Comparison of ENCODE assay signal across 18 cellular contexts in genomic region chr2:3635171-3636008, GRCh38. TPM values are rescaled to one million over a fixed set of nuclear protein-coding genes. Genes with fewer than 3 reads are reported as not detected.
A peak's percentile ranks its signal among the peaks of the same experiment; 100 is the strongest.
DNase-seq lines count a peak whose midpoint lies in the region; ATAC-seq, FAIRE-seq and TF ChIP-seq lines count a peak whose summit lies in the region.
"Had no signal": no experiment of that assay in that cellular context is flagged by ENCODE, and none has a peak within 500 bp of the region (broad histone marks: within the 10 kb centered on the region; RNA-seq: fewer than 3 reads in every experiment).

No MANE protein-coding gene starts in this region.

- H4K20me1 ChIP-seq in astrocyte (ENCODE audit: insufficient read depth, low read length) = no peaks in the 10 kb centered on the region
- no peaks in the 10 kb centered on the region for H4K20me1 ChIP-seq in MM.1S (ENCODE audit: insufficient read depth, low read length)

- no peak overlapping the region for H4K91ac ChIP-seq in neuronal stem cell (ENCODE audit: low read depth, low read length, poor library complexity)

- no CpG with 5 or more reads among the region's 29 CpGs for WGBS in neuronal stem cell (ENCODE audit: extremely low coverage in 2 of 2, insufficient read length in 2 of 2, insufficient replicate concordance in 1 of 2), 2 donors

- H3K27me3 Mint-ChIP-seq in natural killer cell (ENCODE audit: low read depth in 2 of 2) (peaks cover 0 to 2% of the 10 kb centered on the region in 2 donors), astrocyte (ENCODE audit: low read depth, unreplicated experiment) (peaks cover 40% of the 10 kb centered on the region)
- H3K27me3 Mint-ChIP-seq in natural killer cell treated with Interleukin-12 subunit alpha and Interleukin-12 subunit beta and Interleukin-15 and Interleukin-18, amount 100 ng/mL, for 72 hours = no peaks in the 10 kb centered on the region

- H3K9me3 Mint-ChIP-seq in natural killer cell (no peaks in the 10 kb centered on the region), astrocyte (ENCODE audit: unreplicated experiment) (peaks cover 3% of the 10 kb centered on the region)
- H3K9me3 Mint-ChIP-seq in natural killer cell treated with Interleukin-12 subunit alpha and Interleukin-12 subunit beta and Interleukin-15 and Interleukin-18, amount 100 ng/mL, for 72 hours = no peaks in the 10 kb centered on the region

- H3K4me3 ChIP-seq in astrocyte (ENCODE audit: insufficient read depth, low read depth, low read length) (no peak overlapping the region), neuronal stem cell (ENCODE audit: low read length in 2 of 2) (no peak overlapping the region), brain microvascular endothelial cell (ENCODE audit: low read depth, low read length) (no peak overlapping the region), MM.1S (ENCODE audit: low read length) (no peak overlapping the region)
- H3K4me3 ChIP-seq: hepatocyte, PC-9 had no signal

- H3K36me3 ChIP-seq in astrocyte (ENCODE audit: insufficient read depth, low read length) = no peaks in the 10 kb centered on the region
- peaks cover 0 to 2% of the 10 kb centered on the region in 2 donors for H3K36me3 ChIP-seq in neuronal stem cell (replicated peaks in 1 of 2; ENCODE audit: control insufficient read depth in 2 of 2, insufficient read depth in 2 of 2, low read length in 2 of 2)
- no peaks in the 10 kb centered on the region for H3K36me3 ChIP-seq in brain microvascular endothelial cell (replicated peaks)
- H3K36me3 ChIP-seq in MM.1S (replicated peaks; ENCODE audit: insufficient read depth, low read length) = no peaks in the 10 kb centered on the region

- no peak overlapping the region for H3K23ac ChIP-seq in neuronal stem cell (ENCODE audit: low read depth, low read length, poor library complexity)

- in situ Hi-C loops in brain microvascular endothelial cell (cut with HindIII; ENCODE audit: low pct_ligation_motif_present, low sequenced_read_pairs) = no loop called here

- no peaks in the 10 kb centered on the region for H3K9me3 ChIP-seq in astrocyte (ENCODE audit: insufficient read depth, low read depth, low read length)
- H3K9me3 ChIP-seq in neuronal stem cell (replicated peaks in 1 of 2; ENCODE audit: control insufficient read depth in 2 of 2, insufficient read depth in 1 of 2, low read depth in 1 of 2, low read length in 2 of 2) = no peaks in the 10 kb centered on the region
- no peaks in the 10 kb centered on the region for H3K9me3 ChIP-seq in MM.1S (replicated peaks; ENCODE audit: insufficient read depth, low read length)
- H3K9me3 ChIP-seq: BE2C had no signal

- H2BK120ac ChIP-seq in neuronal stem cell (ENCODE audit: low read depth, low read length) = no peak overlapping the region

- H3K9ac ChIP-seq in astrocyte (ENCODE audit: low read length) (no peak overlapping the region), neuronal stem cell (ENCODE audit: low read depth, low read length, poor library complexity) (peak overlapping the region; percentile 30), MM.1S (ENCODE audit: low read length) (no peak overlapping the region)

- no peak overlapping the region for H3K27ac Mint-ChIP-seq in natural killer cell
- no peak overlapping the region for H3K27ac Mint-ChIP-seq in natural killer cell treated with Interleukin-12 subunit alpha and Interleukin-12 subunit beta and Interleukin-15 and Interleukin-18, amount 100 ng/mL, for 72 hours
- H3K27ac Mint-ChIP-seq in astrocyte (ENCODE audit: unreplicated experiment) = peak overlapping the region; percentile 23
- H3K27ac Mint-ChIP-seq: naive B cell had no signal

- H3K9me2 ChIP-seq in MM.1S (replicated peaks; ENCODE audit: insufficient read depth, low read length) = no peaks in the 10 kb centered on the region

- H3K79me1 ChIP-seq in neuronal stem cell (ENCODE audit: low read depth, low read length) = no peaks in the 10 kb centered on the region

- H3K14ac ChIP-seq in neuronal stem cell (ENCODE audit: low read length) = peak overlapping the region; percentile 58

- no peak overlapping the region for H2BK5ac ChIP-seq in neuronal stem cell (ENCODE audit: low read length)

- FAIRE-seq in astrocyte (lab: Jason Lieb, UNC) = no peak

- ATAC-seq in natural killer cell = no peak
- no peak for ATAC-seq in natural killer cell treated with Interleukin-12 subunit alpha and Interleukin-12 subunit beta and Interleukin-15 and Interleukin-18, amount 100 ng/mL, for 72 hours
- ATAC-seq: HCT116 had no signal

- H3K36me3 Mint-ChIP-seq in natural killer cell = no peaks in the 10 kb centered on the region
- H3K36me3 Mint-ChIP-seq in natural killer cell treated with Interleukin-12 subunit alpha and Interleukin-12 subunit beta and Interleukin-15 and Interleukin-18, amount 100 ng/mL, for 72 hours = no peaks in the 10 kb centered on the region
- no peaks in the 10 kb centered on the region for H3K36me3 Mint-ChIP-seq in astrocyte (ENCODE audit: low read depth, unreplicated experiment)
- H3K36me3 Mint-ChIP-seq: naive B cell had no signal

- H2BK15ac ChIP-seq in neuronal stem cell (ENCODE audit: low read length) = no peak overlapping the region

- no peak overlapping the region for H4K8ac ChIP-seq in neuronal stem cell (ENCODE audit: low read depth, low read length)

- H3K4me3 Mint-ChIP-seq in natural killer cell = no peak overlapping the region
- H3K4me3 Mint-ChIP-seq in natural killer cell treated with Interleukin-12 subunit alpha and Interleukin-12 subunit beta and Interleukin-15 and Interleukin-18, amount 100 ng/mL, for 72 hours = no peak overlapping the region
- H3K4me3 Mint-ChIP-seq in astrocyte (ENCODE audit: unreplicated experiment) = no peak overlapping the region

- H3K4ac ChIP-seq in neuronal stem cell (ENCODE audit: low read length) = no peak overlapping the region

- no peaks in the 10 kb centered on the region for H3K4me1 ChIP-seq in astrocyte (ENCODE audit: insufficient read depth, low read length)
- H3K4me1 ChIP-seq in neuronal stem cell (ENCODE audit: control insufficient read depth in 2 of 2, insufficient read depth in 1 of 2, low read depth in 1 of 2, low read length in 2 of 2) = no peaks in the 10 kb centered on the region
- no peaks in the 10 kb centered on the region for H3K4me1 ChIP-seq in MM.1S (ENCODE audit: low read length)

- no peaks in the 10 kb centered on the region for H3F3A ChIP-seq in MM.1S (ENCODE audit: insufficient read depth, low read length)

- no peak overlapping the region for H3K4me2 ChIP-seq in astrocyte (ENCODE audit: low read length)
- no peak overlapping the region for H3K4me2 ChIP-seq in neuronal stem cell (ENCODE audit: insufficient read depth, low read length, poor library complexity, severe bottlenecking)
- H3K4me2 ChIP-seq in MM.1S (ENCODE audit: low read depth, low read length) = no peak overlapping the region
- H3K4me2 ChIP-seq: hepatocyte, PC-9 had no signal

- TF ChIP-seq CTCF in natural killer cell (IDR thresholded peaks at IDR 0.05) = no peak
- no peak for TF ChIP-seq CTCF in astrocyte (IDR thresholded peaks at IDR 0.05; ENCODE audit: insufficient read depth, low read depth, low read length)
- no peak for TF ChIP-seq CTCF in brain microvascular endothelial cell (IDR thresholded peaks at IDR 0.05; ENCODE audit: low read depth, low read length, missing control alignments)
- no peak for TF ChIP-seq CTCF in MM.1S (IDR thresholded peaks at IDR 0.05; ENCODE audit: low read length)

- no peaks in the 10 kb centered on the region for H3K79me2 ChIP-seq in astrocyte (ENCODE audit: insufficient read depth, low read length)
- no peaks in the 10 kb centered on the region for H3K79me2 ChIP-seq in MM.1S (ENCODE audit: low read length)
- H3K79me2 ChIP-seq: hepatocyte had no signal

- intact Hi-C loops in natural killer cell (cut with micrococcal nuclease) = no loop called here

- TF ChIP-seq POLR2A in erythroblast (IDR thresholded peaks at IDR 0.05; ENCODE audit: low read length) = no peak

- H3K4me1 Mint-ChIP-seq in natural killer cell (no peaks in the 10 kb centered on the region), astrocyte (ENCODE audit: low read depth, unreplicated experiment) (no peaks in the 10 kb centered on the region)
- H3K4me1 Mint-ChIP-seq in natural killer cell treated with Interleukin-12 subunit alpha and Interleukin-12 subunit beta and Interleukin-15 and Interleukin-18, amount 100 ng/mL, for 72 hours (ENCODE audit: low read depth in 2 of 2) = no peaks in the 10 kb centered on the region

- no peak overlapping the region for H2AK5ac ChIP-seq in neuronal stem cell (ENCODE audit: low read depth, low read length)

- H2BK12ac ChIP-seq in neuronal stem cell (ENCODE audit: low read length) = no peak overlapping the region

- peak overlapping the region; percentile 25 for H3K18ac ChIP-seq in neuronal stem cell (ENCODE audit: low read length)

- H3K27me3 ChIP-seq in astrocyte (ENCODE audit: insufficient read depth, low read length) (no peaks in the 10 kb centered on the region), neuronal stem cell (ENCODE audit: control insufficient read depth in 3 of 3, insufficient read depth in 3 of 3, low read depth in 1 of 3, low read length in 3 of 3) (peaks cover 0 to 16% (median 0%) of the 10 kb centered on the region in 3 experiments), brain microvascular endothelial cell (replicated peaks) (no peaks in the 10 kb centered on the region), MM.1S (replicated peaks; ENCODE audit: insufficient read depth, low read length) (no peaks in the 10 kb centered on the region)
- H3K27me3 ChIP-seq: BE2C, hepatocyte had no signal

- H3K27ac ChIP-seq in astrocyte (ENCODE audit: low read depth, low read length) (no peak overlapping the region), neuronal stem cell (replicated peaks; ENCODE audit: low read length) (no peak overlapping the region), brain microvascular endothelial cell (no peak overlapping the region), MM.1S (ENCODE audit: low read length) (no peak overlapping the region)
- H3K27ac ChIP-seq: hepatocyte, PC-9 had no signal

- peak; percentile 7 for DNase-seq in natural killer cell
- DNase-seq in natural killer cell treated with Interleukin-12 subunit alpha and Interleukin-12 subunit beta and Interleukin-15 and Interleukin-18, amount 100 ng/mL, for 72 hours (ENCODE audit: low spot score) = no peak
- no peak for DNase-seq in astrocyte (ENCODE audit: low read depth)
- DNase-seq in neuronal stem cell (ENCODE audit: low spot score) = no peak
- DNase-seq in brain microvascular endothelial cell = no peak
- no peak for DNase-seq in stimulated activated CD4-positive, alpha-beta T cell treated with anti-CD3 and anti-CD28 coated beads, Interleukin-1b, Interleukin-23, amount 100 ng/mL, for 48 hours
- no peak for DNase-seq in MM.1S
- no peak for DNase-seq in erythroblast (lab: John Stamatoyannopoulos, UW)
- DNase-seq: activated CD8-positive, alpha-beta memory T cell treated with anti-CD3 and anti-CD28 coated beads, Interleukin-2, amount 50 U/mL, for 4 hours; BE2C; DMS79; naive B cell; NCI-H1436 treated with DMSO at 0.1 percent for 48 hours; NCI-H526 treated with DMSO at 0.1 percent for 48 hours; PC-9; stimulated activated naive CD4-positive, alpha-beta T cell had no signal

- H2AFZ ChIP-seq in astrocyte (ENCODE audit: low read depth, low read length) (no peak overlapping the region), neuronal stem cell (ENCODE audit: low read length) (no peak overlapping the region), MM.1S (ENCODE audit: low read length) (no peak overlapping the region)
- H2AFZ ChIP-seq: hepatocyte, PC-9 had no signal

RNA-seq across cellular contexts. Expression of gene ALLC, which starts 22.6 kb away (rescaled TPM):
- total RNA-seq in natural killer cell (not detected), astrocyte (not detected in 2 replicates)
- not detected for total RNA-seq in natural killer cell treated with Interleukin-12 subunit alpha and Interleukin-12 subunit beta and Interleukin-15 and Interleukin-18, amount 100 ng/mL, for 72 hours
- not detected for polyA plus RNA-seq in neuronal stem cell (2013, experiment 1 of 2)
- 0.08 TPM for polyA plus RNA-seq in neuronal stem cell (2013, experiment 2 of 2)
- total RNA-seq: hepatocyte, PC-9 had no signal
- polyA plus RNA-seq: hepatocyte had no signal

RNA-seq across cellular contexts. Expression of gene COLEC11, which starts 40.5 kb away (rescaled TPM):
- under 1 TPM in 1 of 3 donors, not detected in 2; 0.61 TPM for total RNA-seq in natural killer cell
- under 1 TPM in 1 of 2 donors, not detected in 1; 0.48 TPM for total RNA-seq in natural killer cell treated with Interleukin-12 subunit alpha and Interleukin-12 subunit beta and Interleukin-15 and Interleukin-18, amount 100 ng/mL, for 72 hours
- total RNA-seq in astrocyte = not detected in 2 replicates
- polyA plus RNA-seq in neuronal stem cell (2013, experiment 1 of 2) = 0.82 TPM
- polyA plus RNA-seq in neuronal stem cell (2013, experiment 2 of 2) = 0.97 TPM
